Comparison of ENCODE assay signal across 27 cellular contexts in the genomic region with DNA sequence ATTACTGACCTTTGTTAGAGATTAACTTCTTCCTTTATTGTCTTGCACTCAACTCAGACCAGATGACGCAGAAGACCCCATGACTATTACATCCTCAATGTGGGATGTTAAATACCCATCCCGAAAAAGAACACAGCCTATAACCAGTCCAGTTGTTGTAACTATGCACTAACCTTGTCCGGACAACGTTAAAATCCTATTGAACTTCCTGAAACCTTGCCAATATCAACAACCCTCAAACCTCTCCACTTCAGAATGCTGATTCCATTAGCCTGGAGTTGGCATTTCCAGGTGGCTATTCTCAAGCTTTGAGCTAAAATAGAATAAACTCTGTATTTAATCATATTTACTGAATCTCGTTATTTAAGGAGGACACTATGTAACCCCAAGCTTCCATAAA. TPM values are rescaled to one million over a fixed set of nuclear protein-coding genes. Genes with fewer than 3 reads are reported as not detected.
A peak's percentile ranks its signal among the peaks of the same experiment; 100 is the strongest.
DNase-seq lines count a peak whose midpoint lies in the region; ATAC-seq, FAIRE-seq and TF ChIP-seq lines count a peak whose summit lies in the region.
"Had no signal": no experiment of that assay in that cellular context is flagged by ENCODE, and none has a peak within 500 bp of the region (broad histone marks: within the 10 kb centered on the region; RNA-seq: fewer than 3 reads in every experiment).

No MANE protein-coding gene starts in this region.

- H3K27ac ChIP-seq in left lung (no peak overlapping the region), upper lobe of left lung (no peak overlapping the region)
- H3K27ac ChIP-seq: 22Rv1, C4-2B, HL-60, KMS-11, SJSA1 had no signal

- no peak for TF ChIP-seq POLR2A in upper lobe of left lung (IDR thresholded peaks at IDR 0.05)

- H3K4me1 ChIP-seq in left lung (no peaks in the 10 kb centered on the region), upper lobe of left lung (no peaks in the 10 kb centered on the region)
- H3K4me1 ChIP-seq: SJSA1 had no signal

- no peak for TF ChIP-seq EP300 in upper lobe of left lung (IDR thresholded peaks at IDR 0.05)

- H3K9me3 ChIP-seq in left lung (no peaks in the 10 kb centered on the region), upper lobe of left lung (no peaks in the 10 kb centered on the region)
- H3K9me3 ChIP-seq: SJSA1 had no signal

- no peaks in the 10 kb centered on the region for H3K36me3 ChIP-seq in left lung
- no peaks in the 10 kb centered on the region for H3K36me3 ChIP-seq in upper lobe of left lung
- H3K36me3 ChIP-seq: SJSA1 had no signal

- 46 to 71% methylated on average over 5 of the region's 5 CpGs for WGBS in upper lobe of left lung, 2 donors

- intact Hi-C loops in left lung (cut with DNase I) = no loop called here

- H3K4me3 ChIP-seq in left lung = no peak overlapping the region
- H3K4me3 ChIP-seq in upper lobe of left lung = no peak overlapping the region
- H3K4me3 ChIP-seq: SJSA1 had no signal

- no peak for TF ChIP-seq CTCF in left lung (IDR thresholded peaks at IDR 0.05)
- TF ChIP-seq CTCF in upper lobe of left lung (IDR thresholded peaks at IDR 0.05) = no peak

- FAIRE-seq in GM19239 (lab: Jason Lieb, UNC) = no peak
- FAIRE-seq: GM12891, H54 had no signal

- ATAC-seq in left lung (peak; percentile 85), upper lobe of left lung (ENCODE audit: low FRiP score in 2 of 2) (no peak)
- ATAC-seq: PC-3 had no signal

- peak; percentile 27 for DNase-seq in NCI-H1092 treated with DMSO at 0.1 percent for 48 hours (lab: John Stamatoyannopoulos, UW)
- DNase-seq in NCI-H1092 (lab: John Stamatoyannopoulos, UW) = no peak
- peak; percentile 84 for DNase-seq in DMS53 (lab: John Stamatoyannopoulos, UW)
- peak; percentile 49 for DNase-seq in NCI-H2029 (lab: John Stamatoyannopoulos, UW)
- DNase-seq in left lung = no peak
- DNase-seq in GM19239 (ENCODE audit: insufficient read length, low spot score) = no peak
- DNase-seq in central memory CD4-positive, alpha-beta T cell = no peak
- DNase-seq in upper lobe of left lung = no peak
- DNase-seq: CD8-positive, alpha-beta memory T cell; GF-D8; MM.1S; NCI-H1048; NCI-H1930; NCI-H2171 treated with DMSO at 0.1 percent for 48 hours; NCI-H446; NCI-H69; NK-92 treated with Interleukin-12 subunit alpha and Interleukin-12 subunit beta, amount 100 ng/mL, for 24 hours; PC-3; T-helper 2 cell had no signal

- H3K27me3 ChIP-seq in left lung (no peaks in the 10 kb centered on the region), upper lobe of left lung (no peaks in the 10 kb centered on the region)
- H3K27me3 ChIP-seq: SJSA1 had no signal

RNA-seq across cellular contexts. Expression of gene NMS, which starts 13.6 kb away (rescaled TPM):
- total RNA-seq in left lung = not detected
- not detected for total RNA-seq in upper lobe of left lung
- total RNA-seq: B cell; CD8-positive, alpha-beta memory T cell; PC-3; SJSA1 had no signal

Comparison
In these comparisons a context has a peak if more than half of its experiments do, and no peak if none do; other contexts are left out.
1. DNase-seq: peak in NCI-H1092 treated with DMSO at 0.1 percent for 48 hours (single experiment), DMS53 (single experiment) and NCI-H2029 (single experiment); none in NCI-H1092 (single experiment), left lung (0 of 2), GM19239 (single experiment), central memory CD4-positive, alpha-beta T cell (single experiment) and upper lobe of left lung (0 of 2).